8 cellular contexts compared by ENCODE assay signal in the genomic region with DNA sequence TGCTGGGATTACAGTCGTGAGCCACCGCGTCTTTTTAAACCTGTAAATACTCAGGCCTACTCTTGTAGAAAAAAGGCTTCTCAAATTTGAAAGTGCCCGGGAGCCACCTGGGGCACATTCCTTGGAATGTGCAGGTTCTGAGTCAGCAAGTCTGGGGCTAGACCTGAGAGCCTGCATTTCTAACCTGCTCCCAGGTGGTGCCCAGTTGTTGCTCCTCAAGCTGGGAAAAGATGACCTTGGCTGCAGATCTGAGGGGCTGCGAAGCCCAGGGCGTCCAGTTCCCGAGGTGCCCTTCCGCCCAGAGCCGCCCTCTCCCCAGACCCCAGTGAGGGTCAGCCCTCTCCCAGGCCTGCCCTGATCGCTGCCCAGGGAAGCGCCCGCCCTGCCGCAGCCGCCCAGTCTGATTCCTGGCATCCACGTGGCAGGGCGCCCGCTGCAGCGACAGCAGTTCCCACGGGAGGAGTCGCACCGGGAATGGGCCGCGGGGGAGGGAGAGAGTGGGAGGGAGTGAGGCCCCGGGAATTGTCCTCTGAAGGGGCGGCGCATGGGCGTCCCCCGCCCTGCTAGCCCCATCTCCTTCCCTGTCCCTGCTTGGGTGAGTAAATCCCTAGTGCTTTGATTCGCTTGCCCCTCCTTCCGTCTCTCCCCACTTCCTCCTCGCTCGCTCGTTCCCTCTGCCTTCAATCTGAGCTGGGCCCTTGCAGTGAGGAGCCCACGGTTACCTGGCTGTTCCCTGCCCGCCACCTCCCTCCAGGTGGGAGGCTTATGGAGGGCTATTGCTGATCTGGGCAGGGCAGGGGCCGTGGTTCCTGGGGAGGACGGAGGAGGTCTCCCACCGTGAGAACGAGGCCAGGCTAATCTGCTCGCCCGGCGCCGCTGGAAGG. TPM values are rescaled to one million over a fixed set of nuclear protein-coding genes. Genes with fewer than 3 reads are reported as not detected.
DNase-seq lines count a peak whose midpoint lies in the region; ATAC-seq and TF ChIP-seq lines count a peak whose summit lies in the region.

No MANE protein-coding gene starts in this region.

- peak; percentile 68 for DNase-seq in Ammon's horn (ENCODE audit: low spot score)
- peak; percentile 88 for DNase-seq in NCI-H2171 (lab: John Stamatoyannopoulos, UW)
- peak; percentile 91 for DNase-seq in endodermal cell
- peak; percentile 74 to 83 for DNase-seq in lung microvascular endothelial cell (ENCODE audit: low read depth in 2 of 2)
- DNase-seq in vagina (ENCODE audit: extremely low spot score in 2 of 2), result no peak
- DNase-seq in naive thymus-derived CD8-positive, alpha-beta T cell, result no peak
- DNase-seq in KG1 (lab: John Stamatoyannopoulos, UW), result no peak
- no peak for DNase-seq in NCI-H1694 treated with DMSO at 0.1 percent for 48 hours (lab: John Stamatoyannopoulos, UW)

- no peaks in the 10 kb centered on the region for H3K36me3 ChIP-seq in endodermal cell (ENCODE audit: control insufficient read depth, insufficient read depth, low read length)
- no peaks in the 10 kb centered on the region for H3K36me3 ChIP-seq in vagina

- intact Hi-C loops in vagina (cut with DNase I), result no loop called here

- H3K4me1 ChIP-seq in endodermal cell (ENCODE audit: control insufficient read depth, insufficient read depth, low read length), result peaks cover 3% of the 10 kb centered on the region
- peaks cover 31% of the 10 kb centered on the region for H3K4me1 ChIP-seq in vagina

- no peaks in the 10 kb centered on the region for H3K9me3 ChIP-seq in endodermal cell (ENCODE audit: control insufficient read depth, low read length)
- H3K9me3 ChIP-seq in vagina, result no peaks in the 10 kb centered on the region

- H3K4me3 ChIP-seq in endodermal cell (ENCODE audit: low read length) (no peak overlapping the region), vagina (peak overlapping the region; percentile 40 to 49)

- H3K27me3 ChIP-seq in endodermal cell (ENCODE audit: control insufficient read depth, insufficient read depth, low read length, poor library complexity, severe bottlenecking) (no peaks in the 10 kb centered on the region), vagina (no peaks in the 10 kb centered on the region)

- no peak for TF ChIP-seq POLR2A in vagina (IDR thresholded peaks at IDR 0.05)

- H3K27ac ChIP-seq in endodermal cell (ENCODE audit: low read depth, low read length), result peak overlapping the region; percentile 6
- peak overlapping the region; percentile 85 for H3K27ac ChIP-seq in vagina

- no peaks in the 10 kb centered on the region for H3K36me3 Mint-ChIP-seq in endodermal cell (ENCODE audit: low read depth)
- no peaks in the 10 kb centered on the region for H3K36me3 Mint-ChIP-seq in naive thymus-derived CD8-positive, alpha-beta T cell

- H3K9ac ChIP-seq in endodermal cell (ENCODE audit: extremely low read depth, low read length, poor library complexity, severe bottlenecking), result no peak overlapping the region

- H3K9me3 Mint-ChIP-seq in endodermal cell, result no peaks in the 10 kb centered on the region
- H3K9me3 Mint-ChIP-seq in naive thymus-derived CD8-positive, alpha-beta T cell, result no peaks in the 10 kb centered on the region

- peak overlapping the region; percentile 45 for H3K4me3 Mint-ChIP-seq in endodermal cell
- peak overlapping the region in 4 of 10 donors; percentile 19 to 48 (median 37) for H3K4me3 Mint-ChIP-seq in naive thymus-derived CD8-positive, alpha-beta T cell

- ATAC-seq in naive thymus-derived CD8-positive, alpha-beta T cell, result no peak

- H3K4me1 Mint-ChIP-seq in endodermal cell, result peaks cover 21% of the 10 kb centered on the region
- H3K4me1 Mint-ChIP-seq in naive thymus-derived CD8-positive, alpha-beta T cell, result peaks cover 0 to 5% (median 3%) of the 10 kb centered on the region in 4 donors

- POLR2A ChIA-PET in naive thymus-derived CD8-positive, alpha-beta T cell (lab: Charles Lee), result interaction anchor here (0.6 to 0.7 kb wide), 3 partner anchors 198 to 1665 kb away, joined by 4 to 8 read pairs (median 6); no protein-coding TSS in a partner anchor

- TF ChIP-seq CTCF in endodermal cell (conservative IDR thresholded peaks at IDR 0.05) (no peak), vagina (IDR thresholded peaks at IDR 0.05) (no peak)

- 58 to 71% methylated on average over 20 to 41 of the region's 43 CpGs for WGBS in endodermal cell (ENCODE audit: insufficient coverage in 1 of 2, insufficient read length in 1 of 2), 2 experiments

- H3K27me3 Mint-ChIP-seq in endodermal cell (ENCODE audit: insufficient read depth), result no peaks in the 10 kb centered on the region
- peaks cover 0 to 13% (median 7%) of the 10 kb centered on the region in 5 donors for H3K27me3 Mint-ChIP-seq in naive thymus-derived CD8-positive, alpha-beta T cell

- peak overlapping the region; percentile 93 for H3K27ac Mint-ChIP-seq in endodermal cell
- peak overlapping the region in 2 of 10 donors; percentile 65 to 79 for H3K27ac Mint-ChIP-seq in naive thymus-derived CD8-positive, alpha-beta T cell

RNA-seq across cellular contexts. Expression of a gene that starts 18.8 kb away (rescaled TPM):
- total RNA-seq in endodermal cell (10 to 100 TPM in 1 of 2 donors, 1 to 10 TPM in 1; 9.4 to 19.0 TPM), lung microvascular endothelial cell (0.20 and 0.22 TPM in 2 replicates), vagina (64.3 TPM)
- polyA plus RNA-seq in endodermal cell (2013, experiment 1 of 2), result 8.7 TPM
- 7.7 TPM for polyA plus RNA-seq in endodermal cell (2013, experiment 2 of 2)
- total RNA-seq in naive thymus-derived CD8-positive, alpha-beta T cell, result not detected
- polyA plus RNA-seq in naive thymus-derived CD8-positive, alpha-beta T cell, result not detected

RNA-seq across cellular contexts. Expression of a gene that starts 38.0 kb away (rescaled TPM):
- total RNA-seq in endodermal cell, result 10 to 100 TPM; 14.3 to 21.2 TPM
- polyA plus RNA-seq in endodermal cell (2013, experiment 1 of 2), result 9.0 TPM
- polyA plus RNA-seq in endodermal cell (2013, experiment 2 of 2), result 8.0 TPM
- total RNA-seq in lung microvascular endothelial cell, result 0.60 and 3.1 TPM in 2 replicates
- total RNA-seq in vagina, result 13.0 TPM
- not detected for total RNA-seq in naive thymus-derived CD8-positive, alpha-beta T cell
- polyA plus RNA-seq in naive thymus-derived CD8-positive, alpha-beta T cell, result not detected

Comparison
In these comparisons a context has a peak if more than half of its experiments do, and no peak if none do; other contexts are left out.
1. DNase-seq: peak in Ammon's horn (single experiment), NCI-H2171 (single experiment), endodermal cell (single experiment) and lung microvascular endothelial cell (2 of 2); none in vagina (0 of 2), naive thymus-derived CD8-positive, alpha-beta T cell (0 of 10), KG1 (single experiment) and NCI-H1694 treated with DMSO at 0.1 percent for 48 hours (single experiment).